ENCODE assay signal across 1 cellular context in the genomic region with DNA sequence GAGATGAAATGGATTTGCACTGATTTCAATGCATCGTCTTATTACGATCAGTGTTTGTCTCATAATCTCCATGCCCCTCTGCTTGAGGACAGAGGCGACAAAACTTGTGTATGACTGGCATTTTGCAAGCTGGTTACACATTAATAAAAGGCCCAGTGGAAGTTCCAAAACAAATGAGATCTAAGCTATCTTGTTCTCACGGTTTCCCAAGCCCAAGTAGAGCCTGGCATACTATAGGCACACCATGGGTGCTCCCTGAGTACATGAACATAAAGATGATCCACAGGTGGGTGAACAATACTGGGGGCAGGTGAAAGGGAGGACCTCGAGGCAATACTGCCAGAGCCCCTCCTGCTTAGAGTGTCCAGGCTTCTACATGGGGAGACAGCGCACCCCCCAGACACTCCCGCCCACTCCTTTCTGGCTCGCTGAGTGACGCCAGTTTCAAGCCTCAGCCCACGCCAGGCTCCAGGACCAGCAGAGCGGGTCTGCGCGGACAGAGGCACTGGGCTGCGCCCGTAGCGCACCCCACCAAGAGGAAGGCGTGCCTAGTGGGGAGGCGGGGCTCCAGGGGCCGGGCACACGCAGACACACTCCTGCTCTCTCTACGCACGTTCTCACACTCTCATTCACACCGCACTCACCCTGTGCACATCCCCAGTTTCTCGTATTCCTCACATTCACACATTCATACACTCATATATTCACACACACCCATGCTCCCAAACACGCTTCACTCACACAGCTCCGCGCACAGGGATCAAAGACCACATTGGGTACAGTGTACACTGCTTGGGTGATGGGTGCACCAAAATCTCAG.
TF ChIP-seq lines count a peak whose summit lies in the region.

No MANE protein-coding gene starts in this region.

TF ChIP-seq in GM23338, 12 proteins besides CTCF, POLR2A, EP300 and RAD21 (continued from another document):
- TF ChIP-seq, protein P1, sequence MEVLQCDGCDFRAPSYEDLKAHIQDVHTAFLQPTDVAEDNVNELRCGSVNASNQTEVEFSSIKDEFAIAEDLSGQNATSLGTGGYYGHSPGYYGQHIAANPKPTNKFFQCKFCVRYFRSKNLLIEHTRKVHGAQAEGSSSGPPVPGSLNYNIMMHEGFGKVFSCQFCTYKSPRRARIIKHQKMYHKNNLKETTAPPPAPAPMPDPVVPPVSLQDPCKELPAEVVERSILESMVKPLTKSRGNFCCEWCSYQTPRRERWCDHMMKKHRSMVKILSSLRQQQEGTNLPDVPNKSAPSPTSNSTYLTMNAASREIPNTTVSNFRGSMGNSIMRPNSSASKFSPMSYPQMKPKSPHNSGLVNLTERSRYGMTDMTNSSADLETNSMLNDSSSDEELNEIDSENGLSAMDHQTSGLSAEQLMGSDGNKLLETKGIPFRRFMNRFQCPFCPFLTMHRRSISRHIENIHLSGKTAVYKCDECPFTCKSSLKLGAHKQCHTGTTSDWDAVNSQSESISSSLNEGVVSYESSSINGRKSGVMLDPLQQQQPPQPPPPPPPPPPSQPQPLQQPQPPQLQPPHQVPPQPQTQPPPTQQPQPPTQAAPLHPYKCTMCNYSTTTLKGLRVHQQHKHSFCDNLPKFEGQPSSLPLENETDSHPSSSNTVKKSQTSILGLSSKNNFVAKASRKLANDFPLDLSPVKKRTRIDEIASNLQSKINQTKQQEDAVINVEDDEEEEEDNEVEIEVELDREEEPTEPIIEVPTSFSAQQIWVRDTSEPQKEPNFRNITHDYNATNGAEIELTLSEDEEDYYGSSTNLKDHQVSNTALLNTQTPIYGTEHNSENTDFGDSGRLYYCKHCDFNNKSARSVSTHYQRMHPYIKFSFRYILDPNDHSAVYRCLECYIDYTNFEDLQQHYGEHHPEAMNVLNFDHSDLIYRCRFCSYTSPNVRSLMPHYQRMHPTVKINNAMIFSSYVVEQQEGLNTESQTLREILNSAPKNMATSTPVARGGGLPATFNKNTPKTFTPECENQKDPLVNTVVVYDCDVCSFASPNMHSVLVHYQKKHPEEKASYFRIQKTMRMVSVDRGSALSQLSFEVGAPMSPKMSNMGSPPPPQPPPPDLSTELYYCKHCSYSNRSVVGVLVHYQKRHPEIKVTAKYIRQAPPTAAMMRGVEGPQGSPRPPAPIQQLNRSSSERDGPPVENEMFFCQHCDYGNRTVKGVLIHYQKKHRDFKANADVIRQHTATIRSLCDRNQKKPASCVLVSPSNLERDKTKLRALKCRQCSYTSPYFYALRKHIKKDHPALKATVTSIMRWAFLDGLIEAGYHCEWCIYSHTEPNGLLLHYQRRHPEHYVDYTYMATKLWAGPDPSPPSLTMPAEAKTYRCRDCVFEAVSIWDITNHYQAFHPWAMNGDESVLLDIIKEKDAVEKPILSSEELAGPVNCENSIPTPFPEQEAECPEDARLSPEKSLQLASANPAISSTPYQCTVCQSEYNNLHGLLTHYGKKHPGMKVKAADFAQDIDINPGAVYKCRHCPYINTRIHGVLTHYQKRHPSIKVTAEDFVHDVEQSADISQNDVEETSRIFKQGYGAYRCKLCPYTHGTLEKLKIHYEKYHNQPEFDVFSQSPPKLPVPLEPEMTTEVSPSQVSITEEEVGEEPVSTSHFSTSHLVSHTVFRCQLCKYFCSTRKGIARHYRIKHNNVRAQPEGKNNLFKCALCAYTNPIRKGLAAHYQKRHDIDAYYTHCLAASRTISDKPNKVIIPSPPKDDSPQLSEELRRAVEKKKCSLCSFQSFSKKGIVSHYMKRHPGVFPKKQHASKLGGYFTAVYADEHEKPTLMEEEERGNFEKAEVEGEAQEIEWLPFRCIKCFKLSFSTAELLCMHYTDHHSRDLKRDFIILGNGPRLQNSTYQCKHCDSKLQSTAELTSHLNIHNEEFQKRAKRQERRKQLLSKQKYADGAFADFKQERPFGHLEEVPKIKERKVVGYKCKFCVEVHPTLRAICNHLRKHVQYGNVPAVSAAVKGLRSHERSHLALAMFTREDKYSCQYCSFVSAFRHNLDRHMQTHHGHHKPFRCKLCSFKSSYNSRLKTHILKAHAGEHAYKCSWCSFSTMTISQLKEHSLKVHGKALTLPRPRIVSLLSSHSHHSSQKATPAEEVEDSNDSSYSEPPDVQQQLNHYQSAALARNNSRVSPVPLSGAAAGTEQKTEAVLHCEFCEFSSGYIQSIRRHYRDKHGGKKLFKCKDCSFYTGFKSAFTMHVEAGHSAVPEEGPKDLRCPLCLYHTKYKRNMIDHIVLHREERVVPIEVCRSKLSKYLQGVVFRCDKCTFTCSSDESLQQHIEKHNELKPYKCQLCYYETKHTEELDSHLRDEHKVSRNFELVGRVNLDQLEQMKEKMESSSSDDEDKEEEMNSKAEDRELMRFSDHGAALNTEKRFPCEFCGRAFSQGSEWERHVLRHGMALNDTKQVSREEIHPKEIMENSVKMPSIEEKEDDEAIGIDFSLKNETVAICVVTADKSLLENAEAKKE (CRISPR knock-in tag; IDR thresholded peaks at IDR 0.05): no peak
- TF ChIP-seq CREB1 (CRISPR knock-in tag; IDR thresholded peaks at IDR 0.05; ENCODE audit: low read depth) (no peak), JUNB (IDR thresholded peaks at IDR 0.05; ENCODE audit: unreplicated experiment) (no peak), NANOG (IDR thresholded peaks at IDR 0.05; ENCODE audit: borderline replicate concordance) (no peak), POLR2AphosphoS5 (IDR thresholded peaks at IDR 0.05; ENCODE audit: low read depth) (no peak)
- TF ChIP-seq, protein P2, sequence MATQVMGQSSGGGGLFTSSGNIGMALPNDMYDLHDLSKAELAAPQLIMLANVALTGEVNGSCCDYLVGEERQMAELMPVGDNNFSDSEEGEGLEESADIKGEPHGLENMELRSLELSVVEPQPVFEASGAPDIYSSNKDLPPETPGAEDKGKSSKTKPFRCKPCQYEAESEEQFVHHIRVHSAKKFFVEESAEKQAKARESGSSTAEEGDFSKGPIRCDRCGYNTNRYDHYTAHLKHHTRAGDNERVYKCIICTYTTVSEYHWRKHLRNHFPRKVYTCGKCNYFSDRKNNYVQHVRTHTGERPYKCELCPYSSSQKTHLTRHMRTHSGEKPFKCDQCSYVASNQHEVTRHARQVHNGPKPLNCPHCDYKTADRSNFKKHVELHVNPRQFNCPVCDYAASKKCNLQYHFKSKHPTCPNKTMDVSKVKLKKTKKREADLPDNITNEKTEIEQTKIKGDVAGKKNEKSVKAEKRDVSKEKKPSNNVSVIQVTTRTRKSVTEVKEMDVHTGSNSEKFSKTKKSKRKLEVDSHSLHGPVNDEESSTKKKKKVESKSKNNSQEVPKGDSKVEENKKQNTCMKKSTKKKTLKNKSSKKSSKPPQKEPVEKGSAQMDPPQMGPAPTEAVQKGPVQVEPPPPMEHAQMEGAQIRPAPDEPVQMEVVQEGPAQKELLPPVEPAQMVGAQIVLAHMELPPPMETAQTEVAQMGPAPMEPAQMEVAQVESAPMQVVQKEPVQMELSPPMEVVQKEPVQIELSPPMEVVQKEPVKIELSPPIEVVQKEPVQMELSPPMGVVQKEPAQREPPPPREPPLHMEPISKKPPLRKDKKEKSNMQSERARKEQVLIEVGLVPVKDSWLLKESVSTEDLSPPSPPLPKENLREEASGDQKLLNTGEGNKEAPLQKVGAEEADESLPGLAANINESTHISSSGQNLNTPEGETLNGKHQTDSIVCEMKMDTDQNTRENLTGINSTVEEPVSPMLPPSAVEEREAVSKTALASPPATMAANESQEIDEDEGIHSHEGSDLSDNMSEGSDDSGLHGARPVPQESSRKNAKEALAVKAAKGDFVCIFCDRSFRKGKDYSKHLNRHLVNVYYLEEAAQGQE (IDR thresholded peaks at IDR 0.05; ENCODE audit: unreplicated experiment): no peak
TF ChIP-seq in GM23338: peak in this region for 0.
